In genomic region chr12:89162704-89163261, GRCh38 we compare ENCODE assay signal across 1 cellular context.
TF ChIP-seq lines count a peak whose summit lies in the region.

No MANE protein-coding gene starts in this region.

TF ChIP-seq in GM23338, 12 proteins besides CTCF, POLR2A, EP300 and RAD21 (continued from another document):
- TF ChIP-seq, protein P1, sequence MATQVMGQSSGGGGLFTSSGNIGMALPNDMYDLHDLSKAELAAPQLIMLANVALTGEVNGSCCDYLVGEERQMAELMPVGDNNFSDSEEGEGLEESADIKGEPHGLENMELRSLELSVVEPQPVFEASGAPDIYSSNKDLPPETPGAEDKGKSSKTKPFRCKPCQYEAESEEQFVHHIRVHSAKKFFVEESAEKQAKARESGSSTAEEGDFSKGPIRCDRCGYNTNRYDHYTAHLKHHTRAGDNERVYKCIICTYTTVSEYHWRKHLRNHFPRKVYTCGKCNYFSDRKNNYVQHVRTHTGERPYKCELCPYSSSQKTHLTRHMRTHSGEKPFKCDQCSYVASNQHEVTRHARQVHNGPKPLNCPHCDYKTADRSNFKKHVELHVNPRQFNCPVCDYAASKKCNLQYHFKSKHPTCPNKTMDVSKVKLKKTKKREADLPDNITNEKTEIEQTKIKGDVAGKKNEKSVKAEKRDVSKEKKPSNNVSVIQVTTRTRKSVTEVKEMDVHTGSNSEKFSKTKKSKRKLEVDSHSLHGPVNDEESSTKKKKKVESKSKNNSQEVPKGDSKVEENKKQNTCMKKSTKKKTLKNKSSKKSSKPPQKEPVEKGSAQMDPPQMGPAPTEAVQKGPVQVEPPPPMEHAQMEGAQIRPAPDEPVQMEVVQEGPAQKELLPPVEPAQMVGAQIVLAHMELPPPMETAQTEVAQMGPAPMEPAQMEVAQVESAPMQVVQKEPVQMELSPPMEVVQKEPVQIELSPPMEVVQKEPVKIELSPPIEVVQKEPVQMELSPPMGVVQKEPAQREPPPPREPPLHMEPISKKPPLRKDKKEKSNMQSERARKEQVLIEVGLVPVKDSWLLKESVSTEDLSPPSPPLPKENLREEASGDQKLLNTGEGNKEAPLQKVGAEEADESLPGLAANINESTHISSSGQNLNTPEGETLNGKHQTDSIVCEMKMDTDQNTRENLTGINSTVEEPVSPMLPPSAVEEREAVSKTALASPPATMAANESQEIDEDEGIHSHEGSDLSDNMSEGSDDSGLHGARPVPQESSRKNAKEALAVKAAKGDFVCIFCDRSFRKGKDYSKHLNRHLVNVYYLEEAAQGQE (IDR thresholded peaks at IDR 0.05; ENCODE audit: unreplicated experiment), result no peak
